ENCODE assay signal across 8 cellular contexts in the genomic region with DNA sequence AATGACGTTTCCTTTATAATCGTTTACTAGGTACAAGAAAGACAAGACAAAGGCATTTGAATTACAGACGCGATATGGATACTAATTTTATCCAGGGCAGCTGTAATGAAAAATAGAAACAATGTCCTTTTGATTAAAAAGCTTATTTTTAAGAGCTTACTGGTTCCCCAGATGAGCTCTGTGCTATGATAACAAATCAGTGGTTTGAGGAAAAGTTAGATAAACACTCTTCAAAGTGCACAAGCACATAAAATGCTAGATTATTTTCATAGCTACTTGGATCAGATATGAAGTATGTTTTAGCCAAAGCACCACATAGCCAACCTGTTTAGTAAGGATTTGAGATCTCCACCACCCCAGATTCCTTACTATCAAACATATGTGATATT. TPM values are rescaled to one million over a fixed set of nuclear protein-coding genes. Genes with fewer than 3 reads are reported as not detected.
DNase-seq lines count a peak whose midpoint lies in the region; ATAC-seq, FAIRE-seq and TF ChIP-seq lines count a peak whose summit lies in the region.

No MANE protein-coding gene starts in this region.

- peaks cover 20% of the 10 kb centered on the region for H3K36me3 Mint-ChIP-seq in T-cell

- H3K4me3 ChIP-seq in gastroesophageal sphincter, result peak overlapping the region; percentile 44 to 91
- H3K4me3 ChIP-seq in small intestine (ENCODE audit: low read depth in 1 of 2, low read length in 2 of 2), result peak overlapping the region; percentile 69 to 99

- H3K27ac ChIP-seq in gastroesophageal sphincter, result peak overlapping the region; percentile 97 to 99 (median 98)
- H3K27ac ChIP-seq in small intestine (ENCODE audit: low read depth in 1 of 2, low read length in 1 of 2), result peak overlapping the region; percentile 97 to 100

- H3K36me3 ChIP-seq in gastroesophageal sphincter, result peaks cover 0 to 13% of the 10 kb centered on the region in 2 donors
- peaks cover 0 to 1% of the 10 kb centered on the region in 2 donors for H3K36me3 ChIP-seq in small intestine (ENCODE audit: control insufficient read depth in 2 of 2, insufficient read depth in 2 of 2, low read length in 2 of 2)

- no peak for ATAC-seq in T-cell (replicated peaks in 1 of 4)
- ATAC-seq in gastroesophageal sphincter, result no peak
- ATAC-seq in GM21526 (IDR thresholded peaks at IDR 0.05; ENCODE audit: low FRiP score, unreplicated experiment), result no peak
- ATAC-seq in HG03025 (IDR thresholded peaks at IDR 0.05; ENCODE audit: low FRiP score, unreplicated experiment), result no peak

- peak overlapping the region; percentile 95 to 96 for H3K27ac Mint-ChIP-seq in T-cell

- CTCF ChIA-PET in T-cell (lab: Charles Lee), result interaction anchor here (0.6 to 3.8 kb wide), 7 partner anchors 18 to 50 kb away, joined by 3 to 65 read pairs (median 4); no protein-coding TSS in a partner anchor

- TF ChIP-seq EP300 in gastroesophageal sphincter (IDR thresholded peaks at IDR 0.05), result no peak

- H3K9me3 Mint-ChIP-seq in T-cell, result no peaks in the 10 kb centered on the region

- POLR2A ChIA-PET in T-cell (lab: Charles Lee), result interaction anchor here (0.6 to 10.0 kb wide), 6 partner anchors 25 to 34 kb away, joined by 3 to 441 read pairs (median 8); no protein-coding TSS in a partner anchor

- no peak for TF ChIP-seq CTCF in gastroesophageal sphincter (IDR thresholded peaks at IDR 0.05)

- WGBS in gastroesophageal sphincter (ENCODE audit: low coverage in 1 of 2), 2 donors, result 0% methylated on average over 4 of the region's 4 CpGs
- WGBS in small intestine, 3 donors, result 0 to 2% (median 0%) methylated on average over 4 of the region's 4 CpGs

- H3K27me3 Mint-ChIP-seq in T-cell, result no peaks in the 10 kb centered on the region

- H3K27me3 ChIP-seq in gastroesophageal sphincter, result no peaks in the 10 kb centered on the region
- no peaks in the 10 kb centered on the region for H3K27me3 ChIP-seq in small intestine (ENCODE audit: control insufficient read depth in 2 of 2, insufficient read depth in 2 of 2, low read length in 2 of 2)

- no peak for FAIRE-seq in small intestine (lab: Jason Lieb, UNC)

- no peak for TF ChIP-seq POLR2A in gastroesophageal sphincter (IDR thresholded peaks at IDR 0.05)

- peaks cover 0 to 36% (median 13%) of the 10 kb centered on the region in 3 donors for H3K4me1 ChIP-seq in gastroesophageal sphincter
- H3K4me1 ChIP-seq in small intestine (ENCODE audit: control insufficient read depth in 2 of 2, insufficient read depth in 1 of 2, low read depth in 1 of 2, low read length in 1 of 2), result peaks cover 0 to 6% of the 10 kb centered on the region in 2 donors

- peak overlapping the region; percentile 87 to 88 (median 88) for H3K4me3 Mint-ChIP-seq in T-cell

- peaks cover 33 to 37% (median 36%) of the 10 kb centered on the region in 3 donors for H3K4me1 Mint-ChIP-seq in T-cell

- H3K9me3 ChIP-seq in gastroesophageal sphincter (no peaks in the 10 kb centered on the region), small intestine (ENCODE audit: control insufficient read depth, low read depth) (no peaks in the 10 kb centered on the region)

- DNase-seq in DMS79 treated with DMSO at 0.1 percent for 48 hours (lab: John Stamatoyannopoulos, UW), result peak; percentile 58
- DNase-seq in DMS79 (lab: John Stamatoyannopoulos, UW), result no peak
- no peak for DNase-seq in T-cell
- no peak for DNase-seq in small intestine
- DNase-seq in superior temporal gyrus (ENCODE audit: extremely low spot score), result no peak

RNA-seq across cellular contexts. Expression of a gene that starts 1.7 kb away (rescaled TPM):
- total RNA-seq in T-cell, result 10 to 100 TPM; 73.5 to 85.1 (median 80.5) TPM
- 100 to 1,000 TPM in 2 of 4 donors, 10 to 100 TPM in 2; 78.4 to 105 (median 97.9) TPM for total RNA-seq in gastroesophageal sphincter
- 10 to 100 TPM; 23.0 to 55.5 (median 27.3) TPM for polyA plus RNA-seq in small intestine

RNA-seq across cellular contexts. Expression of a gene that starts 50.7 kb away (rescaled TPM):
- total RNA-seq in T-cell (10 to 100 TPM; 46.3 to 63.3 (median 53.7) TPM), gastroesophageal sphincter (100 to 1,000 TPM in 1 of 4 donors, 10 to 100 TPM in 3; 28.7 to 105 (median 48.8) TPM)
- 10 to 100 TPM; 43.2 to 63.3 (median 44.7) TPM for polyA plus RNA-seq in small intestine
